Comparison of ENCODE assay signal across 8 cellular contexts in genomic region chr17:63773272-63774140, GRCh38. TPM values are rescaled to one million over a fixed set of nuclear protein-coding genes. Genes with fewer than 3 reads are reported as not detected.
DNase-seq lines count a peak whose midpoint lies in the region; ATAC-seq and TF ChIP-seq lines count a peak whose summit lies in the region.

Gene CCDC47 (minus strand): TSS chr17:63773597. CDS start chr17:63766175, 7,422 bp downstream.

- peak within 1 kb of the TSS; percentile 95 for H3K27ac ChIP-seq in RWPE1

- H3K9me3 Mint-ChIP-seq in activated T-helper 17 cell treated with anti-CD3 and anti-CD28 coated beads, Interleukin-2, amount 50 U/mL, for 72 hours: no peaks in the 10 kb centered on the region
- H3K9me3 Mint-ChIP-seq in naive B cell: no peaks in the 10 kb centered on the region
- H3K9me3 Mint-ChIP-seq in stimulated activated memory B cell treated with anti-CD40 and anti-IgM and Interleukin-4, amounts not matched to agents 10 μg/mL and 1 μg/mL and 100 μg/mL, for 72 hours: no peaks in the 10 kb centered on the region

- POLR2A ChIA-PET in RWPE1 (lab: Yijun Ruan, JAX; ENCODE audit: low non-redundant PET): interaction anchor here (0.7 to 1.6 kb wide), 2 partner anchors 18 to 31 kb away, joined by 3 to 6 read pairs; no protein-coding TSS in a partner anchor

- H3K4me3 Mint-ChIP-seq in activated T-helper 17 cell treated with anti-CD3 and anti-CD28 coated beads, Interleukin-2, amount 50 U/mL, for 72 hours: peak within 1 kb of the TSS; percentile 93
- peak within 1 kb of the TSS; percentile 90 to 99 (median 96) for H3K4me3 Mint-ChIP-seq in naive B cell
- H3K4me3 Mint-ChIP-seq in stimulated activated memory B cell treated with anti-CD40 and anti-IgM and Interleukin-4, amounts not matched to agents 10 μg/mL and 1 μg/mL and 100 μg/mL, for 72 hours: peak within 1 kb of the TSS; percentile 93

- TF ChIP-seq CTCF in LNCaP clone FGC (IDR thresholded peaks at IDR 0.05; ENCODE audit: control insufficient read depth, extremely low read depth, insufficient read depth): no peak
- TF ChIP-seq CTCF in RWPE1 (conservative IDR thresholded peaks at IDR 0.05; ENCODE audit: low read depth): no peak

- H3K36me3 Mint-ChIP-seq in activated T-helper 17 cell treated with anti-CD3 and anti-CD28 coated beads, Interleukin-2, amount 50 U/mL, for 72 hours (ENCODE audit: low read depth): peaks cover 100% of the 10 kb centered on the region
- H3K36me3 Mint-ChIP-seq in naive B cell: no peaks in the 10 kb centered on the region
- peaks cover 36% of the 10 kb centered on the region for H3K36me3 Mint-ChIP-seq in stimulated activated memory B cell treated with anti-CD40 and anti-IgM and Interleukin-4, amounts not matched to agents 10 μg/mL and 1 μg/mL and 100 μg/mL, for 72 hours

- peaks cover 26% of the 10 kb centered on the region for H3K4me1 Mint-ChIP-seq in activated T-helper 17 cell treated with anti-CD3 and anti-CD28 coated beads, Interleukin-2, amount 50 U/mL, for 72 hours
- H3K4me1 Mint-ChIP-seq in naive B cell: peaks cover 43 to 73% (median 66%) of the 10 kb centered on the region in 3 donors
- H3K4me1 Mint-ChIP-seq in stimulated activated memory B cell treated with anti-CD40 and anti-IgM and Interleukin-4, amounts not matched to agents 10 μg/mL and 1 μg/mL and 100 μg/mL, for 72 hours: peaks cover 60% of the 10 kb centered on the region

- peak within 1 kb of the TSS; percentile 100 for H3K4me3 ChIP-seq in LNCaP clone FGC (ENCODE audit: low read depth, low read length)

- DNase-seq in Daoy (ENCODE audit: low read depth): peak; percentile 99
- DNase-seq in GOT3 (lab: John Stamatoyannopoulos, UW): peak; percentile 96
- peak; percentile 98 for DNase-seq in LNCaP clone FGC (ENCODE audit: low read depth)
- peak; percentile 100 for DNase-seq in RWPE1 (ENCODE audit: low spot score)
- DNase-seq in fibroblast of gingiva (ENCODE audit: low read depth): peak; percentile 98
- DNase-seq in naive B cell: peak; percentile 99

- CTCF ChIA-PET in RWPE1 (lab: Yijun Ruan, JAX): interaction anchor here (0.6 kb wide), 2 partner anchors 19 to 151 kb away, joined by 3 read pairs; partner anchors contain the start of gene MAP3K3

- H3K27me3 Mint-ChIP-seq in activated T-helper 17 cell treated with anti-CD3 and anti-CD28 coated beads, Interleukin-2, amount 50 U/mL, for 72 hours: no peaks in the 10 kb centered on the region
- no peaks in the 10 kb centered on the region for H3K27me3 Mint-ChIP-seq in naive B cell
- H3K27me3 Mint-ChIP-seq in stimulated activated memory B cell treated with anti-CD40 and anti-IgM and Interleukin-4, amounts not matched to agents 10 μg/mL and 1 μg/mL and 100 μg/mL, for 72 hours: no peaks in the 10 kb centered on the region

- peak within 1 kb of the TSS; percentile 98 for H3K27ac Mint-ChIP-seq in activated T-helper 17 cell treated with anti-CD3 and anti-CD28 coated beads, Interleukin-2, amount 50 U/mL, for 72 hours
- H3K27ac Mint-ChIP-seq in naive B cell: peak within 1 kb of the TSS; percentile 97 to 100 (median 99)
- peak within 1 kb of the TSS; percentile 88 for H3K27ac Mint-ChIP-seq in stimulated activated memory B cell treated with anti-CD40 and anti-IgM and Interleukin-4, amounts not matched to agents 10 μg/mL and 1 μg/mL and 100 μg/mL, for 72 hours

- peak; percentile 88 for ATAC-seq in activated T-helper 17 cell treated with anti-CD3 and anti-CD28 coated beads, Interleukin-2, amount 50 U/mL, for 72 hours (replicated peaks)
- ATAC-seq in naive B cell (ENCODE audit: low read depth in 2 of 2): peak; percentile 83 to 85
- peak; percentile 93 for ATAC-seq in stimulated activated memory B cell treated with anti-CD40 and anti-IgM and Interleukin-4, amounts not matched to agents 10 μg/mL and 1 μg/mL and 100 μg/mL, for 72 hours

RNA-seq across cellular contexts. Expression of gene CCDC47, which starts in this region (rescaled TPM):
- total RNA-seq in Daoy (2014; rRNA removed; shearing (Covaris generic)): 94.1 and 117 TPM in 2 replicates
- total RNA-seq in activated T-helper 17 cell treated with anti-CD3 and anti-CD28 coated beads, Interleukin-2, amount 50 U/mL, for 72 hours: 10 to 100 TPM; 75.5 to 99.9 TPM
- polyA plus RNA-seq in naive B cell (ENCODE audit: low read depth in 6 of 6): 10 to 100 TPM; 27.1 to 46.1 (median 36.3) TPM

Comparison
In these comparisons a context has a peak if more than half of its experiments do, and no peak if none do; other contexts are left out.
1. Peak in every context shown above with its lines: DNase-seq, ATAC-seq, H3K4me3 ChIP-seq and H3K27ac ChIP-seq.